In the genomic region with DNA sequence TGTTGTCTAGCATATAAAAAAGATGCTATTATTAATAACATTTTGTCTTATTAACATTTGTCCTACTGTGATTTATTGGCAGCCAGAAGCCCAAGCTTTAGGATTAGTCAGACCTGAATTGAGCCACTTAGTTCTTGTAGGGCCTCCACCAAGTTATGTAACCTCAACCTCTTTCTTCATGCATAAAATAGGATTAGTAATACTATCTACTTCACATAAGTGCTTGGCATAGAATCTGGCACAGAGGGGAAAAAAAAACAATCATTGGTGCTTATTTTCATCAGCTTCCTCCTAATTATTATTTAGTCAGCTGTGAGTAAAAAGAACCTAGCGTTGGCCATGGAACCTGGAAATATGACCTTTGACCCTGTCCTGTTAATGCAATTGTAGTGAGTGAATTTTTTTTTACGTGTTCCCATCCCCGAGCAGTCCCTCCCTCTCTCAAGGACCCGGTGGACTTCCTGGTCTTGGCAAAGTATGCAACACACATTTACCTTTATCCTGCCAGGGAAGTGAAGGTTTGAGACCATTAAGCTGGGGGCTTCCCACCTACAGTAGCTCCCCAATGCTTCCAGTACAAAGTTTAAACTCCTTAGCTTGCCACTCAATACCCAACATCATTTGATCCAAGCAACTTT, we compare ENCODE assay signal across 18 cellular contexts.
"Had no signal": no experiment of that assay in that cellular context is flagged by ENCODE, and none has a peak within 500 bp of the region (broad histone marks: within the 10 kb centered on the region; RNA-seq: fewer than 3 reads in every experiment).

No MANE protein-coding gene starts in this region.

- ATAC-seq: activated T-helper 17 cell treated with anti-CD3 and anti-CD28 coated beads, Interleukin-2, amount 50 U/mL, for 72 hours; right cardiac atrium had no signal

- H3K36me3 ChIP-seq: upper lobe of left lung had no signal

- H3K4me3 Mint-ChIP-seq: activated CD4-positive, alpha-beta T cell treated with anti-CD3 and anti-CD28 coated beads, Interleukin-2, amount 10 ng/mL, durations not matched to agents 7 days and 5 days; activated naive CD4-positive, alpha-beta T cell treated with anti-CD3 and anti-CD28 coated beads for 36 hours; activated T-helper 17 cell treated with anti-CD3 and anti-CD28 coated beads, Interleukin-2, amount 50 U/mL, for 72 hours; naive B cell; stimulated activated naive CD8-positive, alpha-beta T cell treated with anti-CD3 and anti-CD28 coated beads, Interleukin-15, Interleukin-2, amounts not matched to agents 100 ng/mL and 50 ng/mL, for 24 hours had no signal

- H3K4me3 ChIP-seq: lung, upper lobe of left lung had no signal

- H3K27ac ChIP-seq: upper lobe of left lung had no signal

- H3K36me3 Mint-ChIP-seq: naive B cell had no signal

- H3K9me3 ChIP-seq: upper lobe of left lung had no signal

- DNase-seq: activated CD4-positive, alpha-beta T cell treated with anti-CD3 and anti-CD28 coated beads, Interleukin-2, amount 10 ng/mL, durations not matched to agents 7 days and 5 days; activated CD4-positive, CD25-positive, alpha-beta regulatory T cell; activated CD8-positive, alpha-beta memory T cell treated with anti-CD3 and anti-CD28 coated beads for 24 hours; activated naive CD4-positive, alpha-beta T cell treated with anti-CD3 and anti-CD28 coated beads for 36 hours; activated T-cell treated with anti-CD3 and anti-CD28 coated beads for 4 hours; central memory CD4-positive, alpha-beta T cell; cortex of kidney; erythroblast; hippocampal formation; midbrain; naive B cell; posterior cingulate gyrus; right cardiac atrium; stimulated activated CD4-positive, alpha-beta T cell treated with anti-CD3 and anti-CD28 coated beads, Interleukin-2, amount 100 ng/mL, for 24 hours had no signal

- H3K27me3 ChIP-seq: upper lobe of left lung had no signal

- H3K27me3 Mint-ChIP-seq: activated CD4-positive, alpha-beta T cell treated with anti-CD3 and anti-CD28 coated beads, Interleukin-2, amount 10 ng/mL, durations not matched to agents 7 days and 5 days; naive B cell; stimulated activated naive CD8-positive, alpha-beta T cell treated with anti-CD3 and anti-CD28 coated beads, Interleukin-15, Interleukin-2, amounts not matched to agents 100 ng/mL and 50 ng/mL, for 24 hours had no signal

- H3K4me1 Mint-ChIP-seq: naive B cell had no signal

- H3K27ac Mint-ChIP-seq: activated CD4-positive, alpha-beta T cell treated with anti-CD3 and anti-CD28 coated beads, Interleukin-2, amount 10 ng/mL, durations not matched to agents 7 days and 5 days; activated naive CD4-positive, alpha-beta T cell treated with anti-CD3 and anti-CD28 coated beads for 36 hours; activated T-helper 17 cell treated with anti-CD3 and anti-CD28 coated beads, Interleukin-2, amount 50 U/mL, for 72 hours; stimulated activated naive CD8-positive, alpha-beta T cell treated with anti-CD3 and anti-CD28 coated beads, Interleukin-15, Interleukin-2, amounts not matched to agents 100 ng/mL and 50 ng/mL, for 24 hours had no signal

- H3K9me3 Mint-ChIP-seq: activated CD4-positive, alpha-beta T cell treated with anti-CD3 and anti-CD28 coated beads, Interleukin-2, amount 10 ng/mL, durations not matched to agents 7 days and 5 days; activated naive CD4-positive, alpha-beta T cell treated with anti-CD3 and anti-CD28 coated beads for 36 hours; naive B cell; stimulated activated naive CD8-positive, alpha-beta T cell treated with anti-CD3 and anti-CD28 coated beads, Interleukin-15, Interleukin-2, amounts not matched to agents 100 ng/mL and 50 ng/mL, for 24 hours had no signal
